ENCODE assay signal across 7 cellular contexts in the genomic region with DNA sequence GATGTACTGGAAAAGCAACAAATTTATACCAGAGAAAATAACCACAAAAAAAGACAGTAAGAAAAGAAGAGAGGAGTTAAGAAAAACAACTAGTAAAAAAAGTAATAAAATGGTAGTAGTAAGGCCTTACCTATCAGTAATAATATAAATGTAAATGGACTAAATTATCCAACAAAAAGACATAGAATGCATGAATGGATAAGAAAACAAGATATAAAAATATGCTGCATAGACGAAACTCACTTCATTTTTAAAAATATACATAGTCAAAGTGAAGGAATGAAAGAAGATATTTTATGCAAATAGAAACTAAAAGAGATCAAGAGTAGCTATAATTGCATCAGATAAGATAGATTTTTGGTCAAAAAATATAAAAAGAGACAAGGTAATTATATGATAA.
"Had no signal": no experiment of that assay in that cellular context is flagged by ENCODE, and none has a peak within 500 bp of the region (broad histone marks: within the 10 kb centered on the region; RNA-seq: fewer than 3 reads in every experiment).

No MANE protein-coding gene starts in this region.

- DNase-seq: IMR-90, KBM-7, KG1 had no signal

- H3K9ac ChIP-seq: KMS-11 had no signal

- H3K4me2 ChIP-seq: KMS-11 had no signal

- ATAC-seq: HepG2 had no signal

- H3K27ac ChIP-seq: HL-60, KMS-11 had no signal

- FAIRE-seq: HepG2, HTR-8/SVneo had no signal
